Comparison of ENCODE assay signal across 8 cellular contexts in the genomic region with DNA sequence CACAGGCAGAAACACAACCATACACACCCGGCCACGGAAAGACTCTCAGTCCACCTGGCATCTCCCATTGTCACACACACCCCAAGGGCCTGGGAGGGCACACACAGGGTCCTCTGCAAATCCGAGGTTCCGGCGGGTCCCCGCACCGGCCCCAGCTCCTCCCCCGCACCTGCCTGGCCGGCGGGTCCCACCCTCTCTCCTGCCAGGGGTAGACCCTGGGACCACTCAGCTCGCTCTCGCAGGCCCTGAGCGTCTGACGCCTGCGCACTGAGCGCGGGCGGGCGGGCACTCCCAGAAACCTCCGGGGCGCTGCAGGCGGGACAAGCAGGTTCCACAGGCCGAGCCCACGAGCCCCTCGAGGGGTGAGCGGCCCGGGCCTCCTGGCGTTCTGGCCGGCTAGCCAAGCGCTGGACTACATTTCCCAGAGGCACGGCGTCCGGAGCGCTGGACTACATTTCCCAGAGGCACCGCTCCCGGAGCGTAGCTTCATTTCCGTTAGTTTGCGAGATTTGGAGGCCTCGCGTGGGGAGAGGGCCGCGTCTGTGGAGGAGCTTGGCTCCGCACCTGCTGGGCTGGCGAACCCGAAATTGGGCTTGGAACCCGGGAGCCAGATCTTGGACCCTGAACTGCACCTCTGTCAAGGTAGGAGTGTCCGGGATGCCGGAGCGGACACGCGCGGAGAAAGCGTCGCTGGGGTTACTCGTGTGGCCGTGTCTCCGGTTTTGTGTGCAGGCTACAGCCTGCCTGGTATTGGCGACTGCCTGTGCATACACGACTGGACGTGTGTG.
A peak's percentile ranks its signal among the peaks of the same experiment; 100 is the strongest.
DNase-seq lines count a peak whose midpoint lies in the region; ATAC-seq lines count a peak whose summit lies in the region.

TSS of gene ZNF420 (plus strand) at position 505 of the 788 bp plus-strand sequence. CDS start 10,686 bp downstream, outside the sequence.

- H3K4me3 Mint-ChIP-seq in effector memory CD8-positive, alpha-beta T cell: peak within 1 kb of the TSS; percentile 88 to 96

- peaks cover 6% of the 10 kb centered on the region for H3K36me3 Mint-ChIP-seq in effector memory CD8-positive, alpha-beta T cell (ENCODE audit: insufficient read depth)

- peak; percentile 90 for ATAC-seq in GM19468 (IDR thresholded peaks at IDR 0.05; ENCODE audit: extremely low read depth, unreplicated experiment)
- peak; percentile 90 for ATAC-seq in effector memory CD8-positive, alpha-beta T cell (replicated peaks)

- H3K4me1 Mint-ChIP-seq in effector memory CD8-positive, alpha-beta T cell (ENCODE audit: low read depth in 2 of 2): peaks cover 23 to 42% of the 10 kb centered on the region in 2 donors

- peaks cover 2 to 13% of the 10 kb centered on the region in 2 donors for H3K9me3 Mint-ChIP-seq in effector memory CD8-positive, alpha-beta T cell

- H3K27ac Mint-ChIP-seq in effector memory CD8-positive, alpha-beta T cell: peak within 1 kb of the TSS; percentile 87 to 96

- no peaks in the 10 kb centered on the region for H3K27me3 Mint-ChIP-seq in effector memory CD8-positive, alpha-beta T cell

- peak; percentile 94 for DNase-seq in CMK (ENCODE audit: low read depth)
- DNase-seq in HS-5 (ENCODE audit: low read depth): peak; percentile 68
- peak; percentile 93 to 94 for DNase-seq in NOMO-1 (lab: John Stamatoyannopoulos, UW; ENCODE audit: unreplicated experiment in 2 of 2)
- peak; percentile 81 to 82 for DNase-seq in activated CD8-positive, alpha-beta memory T cell treated with anti-CD3 and anti-CD28 coated beads for 4 hours (ENCODE audit: low read depth in 2 of 2)
- peak; percentile 84 to 87 (median 87) for DNase-seq in effector memory CD8-positive, alpha-beta T cell
- peak; percentile 96 for DNase-seq in medulla oblongata (ENCODE audit: extremely low spot score)
- DNase-seq in stimulated activated CD4-positive, alpha-beta T cell treated with anti-CD3 and anti-CD28 coated beads, TNF-alpha, amount 100 ng/mL, for 48 hours (ENCODE audit: low read depth in 3 of 3): peak; percentile 70 to 81 (median 78)

Comparison
In these comparisons a context has a peak if more than half of its experiments do, and no peak if none do; other contexts are left out.
1. Peak in every context shown above with its lines: DNase-seq and ATAC-seq.